ENCODE assay signal across 26 cellular contexts in the genomic region with DNA sequence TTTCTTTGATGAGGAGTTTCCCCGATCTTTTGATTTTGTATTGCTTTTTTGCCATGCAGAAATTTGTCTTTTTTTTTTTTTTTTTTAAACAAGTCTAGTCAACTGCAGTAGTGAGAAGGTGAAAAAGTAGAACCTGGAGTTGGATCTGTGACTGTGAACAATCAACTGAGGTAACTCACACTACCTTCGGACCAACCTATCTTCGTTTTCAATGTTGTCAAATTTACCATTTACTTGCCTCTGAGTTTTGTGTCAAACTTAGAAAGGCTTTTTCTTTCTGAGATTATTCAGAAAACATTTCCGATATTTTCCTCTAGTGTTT. TPM values are rescaled to one million over a fixed set of nuclear protein-coding genes. Genes with fewer than 3 reads are reported as not detected.
DNase-seq lines count a peak whose midpoint lies in the region; ATAC-seq lines count a peak whose summit lies in the region.
"Had no signal": no experiment of that assay in that cellular context is flagged by ENCODE, and none has a peak within 500 bp of the region (broad histone marks: within the 10 kb centered on the region; RNA-seq: fewer than 3 reads in every experiment).

No MANE protein-coding gene starts in this region.

- no peak overlapping the region for H3K4me3 Mint-ChIP-seq in activated CD4-positive, alpha-beta T cell treated with anti-CD3 and anti-CD28 coated beads, Interleukin-2, amount 10 ng/mL, durations not matched to agents 24 days and 14 days
- H3K4me3 Mint-ChIP-seq in stimulated activated naive CD8-positive, alpha-beta T cell treated with anti-CD3 and anti-CD28 coated beads, Interleukin-15, Interleukin-2, amounts not matched to agents 100 ng/mL and 50 ng/mL, for 24 hours, result peak overlapping the region; percentile 24
- H3K4me3 Mint-ChIP-seq in activated naive CD8-positive, alpha-beta T cell treated with anti-CD3 and anti-CD28 coated beads, Interleukin-2, amount 10 ng/mL, durations not matched to agents 7 days and 5 days, result no peak overlapping the region
- H3K4me3 Mint-ChIP-seq: dendritic cell treated with granulocyte-macrophage colony-stimulating factor and Interleukin-4, amounts not matched to agents 40 ng/mL and 50 ng/mL, for 4 days; GM23338 had no signal

- H3K36me3 Mint-ChIP-seq in activated CD4-positive, alpha-beta T cell treated with anti-CD3 and anti-CD28 coated beads, Interleukin-2, amount 10 ng/mL, durations not matched to agents 24 days and 14 days (ENCODE audit: low read depth), result peaks cover 12% of the 10 kb centered on the region
- H3K36me3 Mint-ChIP-seq in stimulated activated naive CD8-positive, alpha-beta T cell treated with anti-CD3 and anti-CD28 coated beads, Interleukin-15, Interleukin-2, amounts not matched to agents 100 ng/mL and 50 ng/mL, for 24 hours (ENCODE audit: low read depth), result peaks cover 10% of the 10 kb centered on the region
- H3K36me3 Mint-ChIP-seq in activated naive CD8-positive, alpha-beta T cell treated with anti-CD3 and anti-CD28 coated beads, Interleukin-2, amount 10 ng/mL, durations not matched to agents 7 days and 5 days, result peaks cover 20% of the 10 kb centered on the region

- no peak for DNase-seq in activated CD4-positive, alpha-beta T cell treated with anti-CD3 and anti-CD28 coated beads, Interleukin-2, amount 10 ng/mL, durations not matched to agents 24 days and 14 days
- DNase-seq in activated CD4-positive, alpha-beta T cell treated with anti-CD3 and anti-CD28 coated beads, Interleukin-2, amount 50 U/mL, for 1 hour, result no peak
- DNase-seq in stimulated activated naive CD8-positive, alpha-beta T cell treated with anti-CD3 and anti-CD28 coated beads, Interleukin-15, Interleukin-2, amounts not matched to agents 100 U/mL and 50 U/mL, for 24 hours, result no peak
- no peak for DNase-seq in activated naive CD8-positive, alpha-beta T cell treated with anti-CD3 and anti-CD28 coated beads, Interleukin-2, amount 10 ng/mL, durations not matched to agents 7 days and 5 days
- DNase-seq in KG1 (lab: John Stamatoyannopoulos, UW), result no peak
- no peak for DNase-seq in NK-92 (lab: John Stamatoyannopoulos, UW; ENCODE audit: unreplicated experiment)
- no peak for DNase-seq in 8988T
- DNase-seq: adrenal gland; central memory CD4-positive, alpha-beta T cell; DMS 273 treated with DMSO at 0.1 percent for 48 hours; EL; glutamatergic neuron; mesendoderm; NCI-H1048; NCI-H446 treated with DMSO at 0.1 percent for 48 hours; NCI-H774; SHP77 treated with DMSO at 0.1 percent for 48 hours; stimulated activated naive CD4-positive, alpha-beta T cell treated with Interleukin-2 at 50 U/mL for 16 hours; uterus had no signal

- no peaks in the 10 kb centered on the region for H3K27me3 Mint-ChIP-seq in activated CD4-positive, alpha-beta T cell treated with anti-CD3 and anti-CD28 coated beads, Interleukin-2, amount 10 ng/mL, durations not matched to agents 24 days and 14 days
- no peaks in the 10 kb centered on the region for H3K27me3 Mint-ChIP-seq in stimulated activated naive CD8-positive, alpha-beta T cell treated with anti-CD3 and anti-CD28 coated beads, Interleukin-15, Interleukin-2, amounts not matched to agents 100 ng/mL and 50 ng/mL, for 24 hours
- no peaks in the 10 kb centered on the region for H3K27me3 Mint-ChIP-seq in activated naive CD8-positive, alpha-beta T cell treated with anti-CD3 and anti-CD28 coated beads, Interleukin-2, amount 10 ng/mL, durations not matched to agents 7 days and 5 days
- H3K27me3 Mint-ChIP-seq: dendritic cell treated with granulocyte-macrophage colony-stimulating factor and Interleukin-4, amounts not matched to agents 40 ng/mL and 50 ng/mL, for 4 days had no signal

- no peaks in the 10 kb centered on the region for H3K9me3 Mint-ChIP-seq in activated CD4-positive, alpha-beta T cell treated with anti-CD3 and anti-CD28 coated beads, Interleukin-2, amount 10 ng/mL, durations not matched to agents 24 days and 14 days
- no peaks in the 10 kb centered on the region for H3K9me3 Mint-ChIP-seq in stimulated activated naive CD8-positive, alpha-beta T cell treated with anti-CD3 and anti-CD28 coated beads, Interleukin-15, Interleukin-2, amounts not matched to agents 100 ng/mL and 50 ng/mL, for 24 hours
- H3K9me3 Mint-ChIP-seq in activated naive CD8-positive, alpha-beta T cell treated with anti-CD3 and anti-CD28 coated beads, Interleukin-2, amount 10 ng/mL, durations not matched to agents 7 days and 5 days, result no peaks in the 10 kb centered on the region
- H3K9me3 Mint-ChIP-seq: dendritic cell treated with granulocyte-macrophage colony-stimulating factor and Interleukin-4, amounts not matched to agents 40 ng/mL and 50 ng/mL, for 4 days; GM23338 had no signal

- H3K27ac Mint-ChIP-seq in activated CD4-positive, alpha-beta T cell treated with anti-CD3 and anti-CD28 coated beads, Interleukin-2, amount 10 ng/mL, durations not matched to agents 24 days and 14 days, result peak overlapping the region; percentile 64
- peak overlapping the region; percentile 77 for H3K27ac Mint-ChIP-seq in stimulated activated naive CD8-positive, alpha-beta T cell treated with anti-CD3 and anti-CD28 coated beads, Interleukin-15, Interleukin-2, amounts not matched to agents 100 ng/mL and 50 ng/mL, for 24 hours
- H3K27ac Mint-ChIP-seq in activated naive CD8-positive, alpha-beta T cell treated with anti-CD3 and anti-CD28 coated beads, Interleukin-2, amount 10 ng/mL, durations not matched to agents 7 days and 5 days, result peak overlapping the region; percentile 34
- H3K27ac Mint-ChIP-seq: dendritic cell treated with granulocyte-macrophage colony-stimulating factor and Interleukin-4, amounts not matched to agents 40 ng/mL and 50 ng/mL, for 4 days; GM23338 had no signal

- peaks cover 20% of the 10 kb centered on the region for H3K4me1 Mint-ChIP-seq in activated CD4-positive, alpha-beta T cell treated with anti-CD3 and anti-CD28 coated beads, Interleukin-2, amount 10 ng/mL, durations not matched to agents 24 days and 14 days
- peaks cover 42% of the 10 kb centered on the region for H3K4me1 Mint-ChIP-seq in stimulated activated naive CD8-positive, alpha-beta T cell treated with anti-CD3 and anti-CD28 coated beads, Interleukin-15, Interleukin-2, amounts not matched to agents 100 ng/mL and 50 ng/mL, for 24 hours (ENCODE audit: low read depth)
- peaks cover 12% of the 10 kb centered on the region for H3K4me1 Mint-ChIP-seq in activated naive CD8-positive, alpha-beta T cell treated with anti-CD3 and anti-CD28 coated beads, Interleukin-2, amount 10 ng/mL, durations not matched to agents 7 days and 5 days
- H3K4me1 Mint-ChIP-seq: GM23338 had no signal

- intact Hi-C loops in activated CD4-positive, alpha-beta T cell treated with anti-CD3 and anti-CD28 coated beads, Interleukin-2, amount 10 ng/mL, durations not matched to agents 24 days and 14 days (cut with micrococcal nuclease), result loop anchor here (2.0 kb wide), 1 partner anchor 20 kb away; a partner anchor contains a TSS

- no peak for ATAC-seq in stimulated activated naive CD8-positive, alpha-beta T cell treated with anti-CD3 and anti-CD28 coated beads, Interleukin-15, Interleukin-2, amounts not matched to agents 100 U/mL and 50 U/mL, for 24 hours
- no peak for ATAC-seq in activated naive CD8-positive, alpha-beta T cell treated with anti-CD3 and anti-CD28 coated beads, Interleukin-2, amount 10 ng/mL, durations not matched to agents 7 days and 5 days (ENCODE audit: low read depth)
- ATAC-seq: A549, esophagus mucosa, GM23338, left lobe of liver, right cardiac atrium had no signal

- POLR2A ChIA-PET in activated naive CD8-positive, alpha-beta T cell treated with anti-CD3 and anti-CD28 coated beads, Interleukin-2, amount 10 ng/mL, durations not matched to agents 7 days and 5 days (lab: Charles Lee), result no interaction called here

RNA-seq across cellular contexts. Expression of a gene that starts 20.5 kb away (rescaled TPM):
- 16.9 and 17.7 TPM in 2 replicates for total RNA-seq in activated CD4-positive, alpha-beta T cell treated with anti-CD3 and anti-CD28 coated beads, Interleukin-2, amount 10 ng/mL, durations not matched to agents 24 days and 14 days
- 10 to 100 TPM; 31.7 to 37.3 TPM for total RNA-seq in activated naive CD8-positive, alpha-beta T cell treated with anti-CD3 and anti-CD28 coated beads, Interleukin-2, amount 10 ng/mL, durations not matched to agents 7 days and 5 days

RNA-seq across cellular contexts. Expression of a gene that starts 32.3 kb away (rescaled TPM):
- 113 and 117 TPM in 2 replicates for total RNA-seq in activated CD4-positive, alpha-beta T cell treated with anti-CD3 and anti-CD28 coated beads, Interleukin-2, amount 10 ng/mL, durations not matched to agents 24 days and 14 days
- 100 to 1,000 TPM; 227 to 233 TPM for total RNA-seq in activated naive CD8-positive, alpha-beta T cell treated with anti-CD3 and anti-CD28 coated beads, Interleukin-2, amount 10 ng/mL, durations not matched to agents 7 days and 5 days

RNA-seq across cellular contexts. Expression of a gene that starts 37.5 kb away (rescaled TPM):
- total RNA-seq in activated CD4-positive, alpha-beta T cell treated with anti-CD3 and anti-CD28 coated beads, Interleukin-2, amount 10 ng/mL, durations not matched to agents 24 days and 14 days, result 0.16 and 0.33 TPM in 2 replicates
- 1 to 10 TPM; 1.5 to 1.7 TPM for total RNA-seq in activated naive CD8-positive, alpha-beta T cell treated with anti-CD3 and anti-CD28 coated beads, Interleukin-2, amount 10 ng/mL, durations not matched to agents 7 days and 5 days
